1 cellular context compared by ENCODE assay signal in the genomic region with DNA sequence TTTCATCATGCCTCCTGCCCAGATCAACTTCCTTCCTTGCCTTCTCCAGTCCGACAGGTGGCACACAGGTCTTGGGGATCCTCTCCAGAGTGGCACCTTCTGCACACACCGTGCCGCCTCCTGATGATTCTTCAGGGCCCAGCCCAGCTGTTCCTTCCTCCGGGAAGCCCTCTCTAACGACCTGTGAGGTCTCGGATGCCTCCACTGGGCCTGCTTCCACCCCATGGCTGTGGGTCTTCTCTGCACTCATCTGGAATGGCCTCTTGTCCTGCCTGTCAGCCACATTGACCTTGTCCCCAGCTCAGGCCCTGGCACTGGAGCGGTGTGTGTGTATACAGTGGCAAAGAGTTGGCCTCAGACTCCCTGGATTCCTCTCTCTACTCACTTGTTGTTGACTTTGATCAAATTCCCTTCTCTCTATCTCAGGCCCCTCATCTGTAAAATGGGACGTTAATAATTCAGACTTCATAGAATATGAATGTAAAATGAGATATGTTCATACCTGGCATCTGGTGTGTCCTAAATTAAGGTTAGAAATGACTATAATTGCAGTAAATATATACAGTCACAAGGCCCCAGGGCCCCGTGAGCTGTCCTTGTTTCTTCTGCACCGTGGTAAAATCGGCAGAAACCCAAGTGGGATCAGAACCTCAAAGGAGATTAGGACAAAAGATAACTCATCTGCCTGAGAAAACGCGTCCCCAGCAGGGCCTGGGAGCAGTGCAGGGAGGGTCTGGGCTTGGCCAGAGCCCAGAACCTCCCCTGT.
TF ChIP-seq lines count a peak whose summit lies in the region.

No MANE protein-coding gene starts in this region.

TF ChIP-seq in GM23338, 12 proteins besides CTCF, POLR2A, EP300 and RAD21 (continued from another document):
- TF ChIP-seq, protein P1, sequence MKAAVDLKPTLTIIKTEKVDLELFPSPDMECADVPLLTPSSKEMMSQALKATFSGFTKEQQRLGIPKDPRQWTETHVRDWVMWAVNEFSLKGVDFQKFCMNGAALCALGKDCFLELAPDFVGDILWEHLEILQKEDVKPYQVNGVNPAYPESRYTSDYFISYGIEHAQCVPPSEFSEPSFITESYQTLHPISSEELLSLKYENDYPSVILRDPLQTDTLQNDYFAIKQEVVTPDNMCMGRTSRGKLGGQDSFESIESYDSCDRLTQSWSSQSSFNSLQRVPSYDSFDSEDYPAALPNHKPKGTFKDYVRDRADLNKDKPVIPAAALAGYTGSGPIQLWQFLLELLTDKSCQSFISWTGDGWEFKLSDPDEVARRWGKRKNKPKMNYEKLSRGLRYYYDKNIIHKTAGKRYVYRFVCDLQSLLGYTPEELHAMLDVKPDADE (IDR thresholded peaks at IDR 0.05), result no peak
- TF ChIP-seq, protein P2, sequence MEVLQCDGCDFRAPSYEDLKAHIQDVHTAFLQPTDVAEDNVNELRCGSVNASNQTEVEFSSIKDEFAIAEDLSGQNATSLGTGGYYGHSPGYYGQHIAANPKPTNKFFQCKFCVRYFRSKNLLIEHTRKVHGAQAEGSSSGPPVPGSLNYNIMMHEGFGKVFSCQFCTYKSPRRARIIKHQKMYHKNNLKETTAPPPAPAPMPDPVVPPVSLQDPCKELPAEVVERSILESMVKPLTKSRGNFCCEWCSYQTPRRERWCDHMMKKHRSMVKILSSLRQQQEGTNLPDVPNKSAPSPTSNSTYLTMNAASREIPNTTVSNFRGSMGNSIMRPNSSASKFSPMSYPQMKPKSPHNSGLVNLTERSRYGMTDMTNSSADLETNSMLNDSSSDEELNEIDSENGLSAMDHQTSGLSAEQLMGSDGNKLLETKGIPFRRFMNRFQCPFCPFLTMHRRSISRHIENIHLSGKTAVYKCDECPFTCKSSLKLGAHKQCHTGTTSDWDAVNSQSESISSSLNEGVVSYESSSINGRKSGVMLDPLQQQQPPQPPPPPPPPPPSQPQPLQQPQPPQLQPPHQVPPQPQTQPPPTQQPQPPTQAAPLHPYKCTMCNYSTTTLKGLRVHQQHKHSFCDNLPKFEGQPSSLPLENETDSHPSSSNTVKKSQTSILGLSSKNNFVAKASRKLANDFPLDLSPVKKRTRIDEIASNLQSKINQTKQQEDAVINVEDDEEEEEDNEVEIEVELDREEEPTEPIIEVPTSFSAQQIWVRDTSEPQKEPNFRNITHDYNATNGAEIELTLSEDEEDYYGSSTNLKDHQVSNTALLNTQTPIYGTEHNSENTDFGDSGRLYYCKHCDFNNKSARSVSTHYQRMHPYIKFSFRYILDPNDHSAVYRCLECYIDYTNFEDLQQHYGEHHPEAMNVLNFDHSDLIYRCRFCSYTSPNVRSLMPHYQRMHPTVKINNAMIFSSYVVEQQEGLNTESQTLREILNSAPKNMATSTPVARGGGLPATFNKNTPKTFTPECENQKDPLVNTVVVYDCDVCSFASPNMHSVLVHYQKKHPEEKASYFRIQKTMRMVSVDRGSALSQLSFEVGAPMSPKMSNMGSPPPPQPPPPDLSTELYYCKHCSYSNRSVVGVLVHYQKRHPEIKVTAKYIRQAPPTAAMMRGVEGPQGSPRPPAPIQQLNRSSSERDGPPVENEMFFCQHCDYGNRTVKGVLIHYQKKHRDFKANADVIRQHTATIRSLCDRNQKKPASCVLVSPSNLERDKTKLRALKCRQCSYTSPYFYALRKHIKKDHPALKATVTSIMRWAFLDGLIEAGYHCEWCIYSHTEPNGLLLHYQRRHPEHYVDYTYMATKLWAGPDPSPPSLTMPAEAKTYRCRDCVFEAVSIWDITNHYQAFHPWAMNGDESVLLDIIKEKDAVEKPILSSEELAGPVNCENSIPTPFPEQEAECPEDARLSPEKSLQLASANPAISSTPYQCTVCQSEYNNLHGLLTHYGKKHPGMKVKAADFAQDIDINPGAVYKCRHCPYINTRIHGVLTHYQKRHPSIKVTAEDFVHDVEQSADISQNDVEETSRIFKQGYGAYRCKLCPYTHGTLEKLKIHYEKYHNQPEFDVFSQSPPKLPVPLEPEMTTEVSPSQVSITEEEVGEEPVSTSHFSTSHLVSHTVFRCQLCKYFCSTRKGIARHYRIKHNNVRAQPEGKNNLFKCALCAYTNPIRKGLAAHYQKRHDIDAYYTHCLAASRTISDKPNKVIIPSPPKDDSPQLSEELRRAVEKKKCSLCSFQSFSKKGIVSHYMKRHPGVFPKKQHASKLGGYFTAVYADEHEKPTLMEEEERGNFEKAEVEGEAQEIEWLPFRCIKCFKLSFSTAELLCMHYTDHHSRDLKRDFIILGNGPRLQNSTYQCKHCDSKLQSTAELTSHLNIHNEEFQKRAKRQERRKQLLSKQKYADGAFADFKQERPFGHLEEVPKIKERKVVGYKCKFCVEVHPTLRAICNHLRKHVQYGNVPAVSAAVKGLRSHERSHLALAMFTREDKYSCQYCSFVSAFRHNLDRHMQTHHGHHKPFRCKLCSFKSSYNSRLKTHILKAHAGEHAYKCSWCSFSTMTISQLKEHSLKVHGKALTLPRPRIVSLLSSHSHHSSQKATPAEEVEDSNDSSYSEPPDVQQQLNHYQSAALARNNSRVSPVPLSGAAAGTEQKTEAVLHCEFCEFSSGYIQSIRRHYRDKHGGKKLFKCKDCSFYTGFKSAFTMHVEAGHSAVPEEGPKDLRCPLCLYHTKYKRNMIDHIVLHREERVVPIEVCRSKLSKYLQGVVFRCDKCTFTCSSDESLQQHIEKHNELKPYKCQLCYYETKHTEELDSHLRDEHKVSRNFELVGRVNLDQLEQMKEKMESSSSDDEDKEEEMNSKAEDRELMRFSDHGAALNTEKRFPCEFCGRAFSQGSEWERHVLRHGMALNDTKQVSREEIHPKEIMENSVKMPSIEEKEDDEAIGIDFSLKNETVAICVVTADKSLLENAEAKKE (CRISPR knock-in tag; IDR thresholded peaks at IDR 0.05), result no peak
- TF ChIP-seq NANOG (IDR thresholded peaks at IDR 0.05; ENCODE audit: borderline replicate concordance) (no peak), ZNF114 (CRISPR knock-in tag; IDR thresholded peaks at IDR 0.05) (no peak)
